ENCODE assay signal across 8 cellular contexts in genomic region chr5:80655231-80655784, GRCh38. TPM values are rescaled to one million over a fixed set of nuclear protein-coding genes. Genes with fewer than 3 reads are reported as not detected.
DNase-seq lines count a peak whose midpoint lies in the region; ATAC-seq and TF ChIP-seq lines count a peak whose summit lies in the region.

No MANE protein-coding gene starts in this region.

- H3K9me3 Mint-ChIP-seq in activated naive CD4-positive, alpha-beta T cell treated with anti-CD3 and anti-CD28 coated beads for 36 hours = no peaks in the 10 kb centered on the region
- H3K9me3 Mint-ChIP-seq in activated T-cell treated with anti-CD3 and anti-CD28 coated beads, Interleukin-2, amount 50 U/mL, for 72 hours = no peaks in the 10 kb centered on the region

- H3K4me1 Mint-ChIP-seq in activated naive CD4-positive, alpha-beta T cell treated with anti-CD3 and anti-CD28 coated beads for 36 hours (ENCODE audit: low read depth) = peaks cover 28% of the 10 kb centered on the region
- H3K4me1 Mint-ChIP-seq in activated T-cell treated with anti-CD3 and anti-CD28 coated beads, Interleukin-2, amount 50 U/mL, for 72 hours (ENCODE audit: low read depth) = peaks cover 11% of the 10 kb centered on the region

- H3K4me1 ChIP-seq in thoracic aorta (ENCODE audit: control insufficient read depth in 1 of 2, low read depth in 2 of 2) = peaks cover 11 to 27% of the 10 kb centered on the region in 2 donors

- CTCF ChIA-PET in activated naive CD4-positive, alpha-beta T cell treated with anti-CD3 and anti-CD28 coated beads for 36 hours (lab: Charles Lee) = interaction anchor here (1.2 to 1.3 kb wide), 2 partner anchors 11 to 17 kb away, joined by 3 to 5 read pairs; no protein-coding TSS in a partner anchor

- peak overlapping the region; percentile 91 for H3K4me3 ChIP-seq in thoracic aorta

- no peaks in the 10 kb centered on the region for H3K27me3 Mint-ChIP-seq in activated naive CD4-positive, alpha-beta T cell treated with anti-CD3 and anti-CD28 coated beads for 36 hours (ENCODE audit: low read depth)
- H3K27me3 Mint-ChIP-seq in activated T-cell treated with anti-CD3 and anti-CD28 coated beads, Interleukin-2, amount 50 U/mL, for 72 hours (ENCODE audit: low read depth) = no peaks in the 10 kb centered on the region

- H3K9me3 ChIP-seq in thoracic aorta = no peaks in the 10 kb centered on the region

- H3K27me3 ChIP-seq in thoracic aorta (replicated peaks; ENCODE audit: insufficient read depth) = no peaks in the 10 kb centered on the region

- TF ChIP-seq CTCF in thoracic aorta (IDR thresholded peaks at IDR 0.05) = no peak

- H3K36me3 Mint-ChIP-seq in activated naive CD4-positive, alpha-beta T cell treated with anti-CD3 and anti-CD28 coated beads for 36 hours (ENCODE audit: low read depth) = peaks cover 41% of the 10 kb centered on the region
- H3K36me3 Mint-ChIP-seq in activated T-cell treated with anti-CD3 and anti-CD28 coated beads, Interleukin-2, amount 50 U/mL, for 72 hours (ENCODE audit: insufficient read depth in 2 of 2) = peaks cover 17 to 30% of the 10 kb centered on the region in 2 donors

- DNase-seq in activated naive CD4-positive, alpha-beta T cell treated with anti-CD3 and anti-CD28 coated beads for 36 hours = no peak
- DNase-seq in activated naive CD4-positive, alpha-beta T cell treated with Interleukin-2 at 50 U/mL for 16 hours = no peak
- no peak for DNase-seq in activated T-cell treated with anti-CD3 and anti-CD28 coated beads, Interleukin-2, amount 50 U/mL, for 72 hours
- DNase-seq in iris pigment epithelial cell (ENCODE audit: low read depth) (peak; percentile 58), thoracic aorta (ENCODE audit: low spot score) (no peak), NCI-H2196 (lab: John Stamatoyannopoulos, UW; ENCODE audit: unreplicated experiment) (no peak), NCI-H2081 (lab: John Stamatoyannopoulos, UW) (no peak), OCI-M2 (lab: John Stamatoyannopoulos, UW; ENCODE audit: unreplicated experiment) (no peak)

- peak overlapping the region; percentile 99 for H3K27ac Mint-ChIP-seq in activated naive CD4-positive, alpha-beta T cell treated with anti-CD3 and anti-CD28 coated beads for 36 hours
- peak overlapping the region; percentile 94 for H3K27ac Mint-ChIP-seq in activated T-cell treated with anti-CD3 and anti-CD28 coated beads, Interleukin-2, amount 50 U/mL, for 72 hours

- peak overlapping the region; percentile 95 for H3K4me3 Mint-ChIP-seq in activated naive CD4-positive, alpha-beta T cell treated with anti-CD3 and anti-CD28 coated beads for 36 hours
- peak overlapping the region in 1 of 2 donors; percentile 87 for H3K4me3 Mint-ChIP-seq in activated T-cell treated with anti-CD3 and anti-CD28 coated beads, Interleukin-2, amount 50 U/mL, for 72 hours

- peak overlapping the region; percentile 85 to 91 for H3K27ac ChIP-seq in thoracic aorta

- intact Hi-C loops in activated naive CD4-positive, alpha-beta T cell treated with anti-CD3 and anti-CD28 coated beads for 36 hours (cut with micrococcal nuclease) = loop anchor here (1.0 to 10.0 kb wide), 10 partner anchors 17 to 1421 kb away; partner anchors contain the start of genes ATG10, RASGRF2, TENT2 and ZCCHC9

- peaks cover 6% of the 10 kb centered on the region for H3K36me3 ChIP-seq in thoracic aorta

- ATAC-seq in activated T-cell treated with anti-CD3 and anti-CD28 coated beads, Interleukin-2, amount 50 U/mL, for 72 hours (replicated peaks in 1 of 2) = no peak
- ATAC-seq in thoracic aorta (ENCODE audit: insufficient number of reproducible peaks, low FRiP score, low read depth) = no peak

RNA-seq across cellular contexts. Expression of gene DHFR, which starts 0.5 kb away (rescaled TPM):
- total RNA-seq in activated naive CD4-positive, alpha-beta T cell treated with anti-CD3 and anti-CD28 coated beads for 36 hours = 100 to 1,000 TPM; 107 to 112 TPM
- 10 to 100 TPM; 48.6 to 49.4 TPM for total RNA-seq in activated T-cell treated with anti-CD3 and anti-CD28 coated beads, Interleukin-2, amount 50 U/mL, for 72 hours
- 10 to 100 TPM in 1 of 2 donors, 1 to 10 TPM in 1; 9.9 to 11.9 TPM for total RNA-seq in thoracic aorta

RNA-seq across cellular contexts. Expression of gene MSH3, which starts 0.9 kb away (rescaled TPM):
- 10 to 100 TPM; 25.1 to 25.8 TPM for total RNA-seq in activated naive CD4-positive, alpha-beta T cell treated with anti-CD3 and anti-CD28 coated beads for 36 hours
- 10 to 100 TPM; 22.0 to 24.4 TPM for total RNA-seq in activated T-cell treated with anti-CD3 and anti-CD28 coated beads, Interleukin-2, amount 50 U/mL, for 72 hours
- 10 to 100 TPM; 12.3 to 12.9 TPM for total RNA-seq in thoracic aorta
